10 cellular contexts compared by ENCODE assay signal in the genomic region with DNA sequence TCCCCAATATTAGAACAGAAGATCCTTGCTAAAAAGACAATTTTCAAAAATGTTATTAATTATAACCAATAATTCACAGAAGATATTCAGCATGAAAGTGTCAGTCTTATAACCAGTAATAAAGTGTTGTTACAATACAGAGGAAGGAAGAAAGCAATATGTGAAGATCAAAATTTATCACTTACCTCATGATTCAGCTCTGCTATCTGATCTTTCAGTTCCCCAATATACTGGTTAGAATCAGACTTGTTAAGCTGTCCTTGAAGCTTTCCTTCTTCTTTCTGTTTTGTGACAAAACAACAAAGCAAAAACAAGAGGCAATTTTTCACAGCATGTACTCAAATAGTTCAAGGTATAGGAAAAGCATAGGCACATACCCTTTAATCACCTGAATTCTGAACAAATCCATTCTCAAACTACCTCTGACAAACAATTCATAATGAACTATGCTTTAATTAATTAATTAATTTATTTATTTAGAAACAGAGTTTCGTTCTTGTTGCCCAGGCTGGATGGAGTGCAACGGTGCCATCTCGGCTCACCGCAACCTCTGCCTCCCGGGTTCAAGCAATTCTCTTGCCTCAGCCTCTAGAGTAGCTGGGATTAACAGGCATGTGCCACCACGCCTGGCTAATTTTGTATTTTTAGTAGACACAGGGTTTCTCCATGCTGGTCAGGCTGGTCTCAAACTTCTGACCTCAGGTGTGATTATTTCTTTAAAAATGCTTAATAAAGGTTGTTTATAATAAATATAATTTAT.
DNase-seq lines count a peak whose midpoint lies in the region; ATAC-seq and TF ChIP-seq lines count a peak whose summit lies in the region.
"Had no signal": no experiment of that assay in that cellular context is flagged by ENCODE, and none has a peak within 500 bp of the region (broad histone marks: within the 10 kb centered on the region; RNA-seq: fewer than 3 reads in every experiment).

No MANE protein-coding gene starts in this region.

- H3K4me3 Mint-ChIP-seq in activated CD4-positive, alpha-beta T cell treated with anti-CD3 and anti-CD28 coated beads, Interleukin-2, amount 10 ng/mL, durations not matched to agents 24 days and 14 days: peak overlapping the region; percentile 15
- H3K4me3 Mint-ChIP-seq in natural killer cell (no peak overlapping the region), MCF 10A (ENCODE audit: unreplicated experiment) (no peak overlapping the region)

- H3K36me3 Mint-ChIP-seq in activated CD4-positive, alpha-beta T cell treated with anti-CD3 and anti-CD28 coated beads, Interleukin-2, amount 10 ng/mL, durations not matched to agents 24 days and 14 days (ENCODE audit: low read depth): peaks cover 36% of the 10 kb centered on the region
- no peaks in the 10 kb centered on the region for H3K36me3 Mint-ChIP-seq in natural killer cell
- no peaks in the 10 kb centered on the region for H3K36me3 Mint-ChIP-seq in MCF 10A (ENCODE audit: insufficient read depth, unreplicated experiment)

- H3K27ac Mint-ChIP-seq in activated CD4-positive, alpha-beta T cell treated with anti-CD3 and anti-CD28 coated beads, Interleukin-2, amount 10 ng/mL, durations not matched to agents 24 days and 14 days: peak overlapping the region; percentile 56
- H3K27ac Mint-ChIP-seq in natural killer cell (peak overlapping the region; percentile 16 to 44), MCF 10A (ENCODE audit: low read depth, unreplicated experiment) (no peak overlapping the region)
- H3K27ac Mint-ChIP-seq: IgD-negative memory B cell had no signal

- no peaks in the 10 kb centered on the region for H3K27me3 Mint-ChIP-seq in activated CD4-positive, alpha-beta T cell treated with anti-CD3 and anti-CD28 coated beads, Interleukin-2, amount 10 ng/mL, durations not matched to agents 24 days and 14 days
- no peaks in the 10 kb centered on the region for H3K27me3 Mint-ChIP-seq in natural killer cell (ENCODE audit: low read depth in 2 of 2)
- no peaks in the 10 kb centered on the region for H3K27me3 Mint-ChIP-seq in MCF 10A (ENCODE audit: insufficient read depth, unreplicated experiment)
- H3K27me3 Mint-ChIP-seq: IgD-negative memory B cell had no signal

- BruUV-seq in MCF 10A (replicated peaks; lab: Mats Ljungman, UMichigan): no TSS peak

- intact Hi-C loops in activated CD4-positive, alpha-beta T cell treated with anti-CD3 and anti-CD28 coated beads, Interleukin-2, amount 10 ng/mL, durations not matched to agents 24 days and 14 days (cut with micrococcal nuclease): loop anchor here (2.0 kb wide), 1 partner anchor 21 kb away; no protein-coding TSS in a partner anchor
- intact Hi-C loops in natural killer cell (cut with micrococcal nuclease) (no loop called here), MCF 10A (cut with micrococcal nuclease) (no loop called here)

- TF ChIP-seq CTCF in natural killer cell (IDR thresholded peaks at IDR 0.05) (no peak), MCF 10A (IDR thresholded peaks at IDR 0.05; ENCODE audit: unreplicated experiment) (no peak)

- POLR2A ChIA-PET in MCF 10A (lab: Yijun Ruan, JAX): no interaction called here

- H3K9me3 Mint-ChIP-seq in activated CD4-positive, alpha-beta T cell treated with anti-CD3 and anti-CD28 coated beads, Interleukin-2, amount 10 ng/mL, durations not matched to agents 24 days and 14 days: peaks cover 5% of the 10 kb centered on the region
- H3K9me3 Mint-ChIP-seq in natural killer cell (no peaks in the 10 kb centered on the region), MCF 10A (ENCODE audit: unreplicated experiment) (no peaks in the 10 kb centered on the region)
- H3K9me3 Mint-ChIP-seq: IgD-negative memory B cell had no signal

- peaks cover 33% of the 10 kb centered on the region for H3K4me1 Mint-ChIP-seq in activated CD4-positive, alpha-beta T cell treated with anti-CD3 and anti-CD28 coated beads, Interleukin-2, amount 10 ng/mL, durations not matched to agents 24 days and 14 days
- H3K4me1 Mint-ChIP-seq in natural killer cell (peaks cover 0 to 6% of the 10 kb centered on the region in 2 donors), MCF 10A (ENCODE audit: insufficient read depth, unreplicated experiment) (no peaks in the 10 kb centered on the region)

- peak; percentile 44 for DNase-seq in activated CD4-positive, alpha-beta T cell treated with anti-CD3 and anti-CD28 coated beads, Interleukin-2, amount 10 ng/mL, durations not matched to agents 24 days and 14 days
- DNase-seq in activated CD4-positive, alpha-beta T cell treated with anti-CD3 and anti-CD28 coated beads for 1 hour: no peak
- DNase-seq in natural killer cell: no peak
- no peak for DNase-seq in MCF 10A (ENCODE audit: unreplicated experiment)
- DNase-seq in NCI-H2107 (lab: John Stamatoyannopoulos, UW): no peak
- DNase-seq in activated CD8-positive, alpha-beta memory T cell treated with anti-CD3 and anti-CD28 coated beads, Interleukin-2, amount 50 U/mL, for 4 hours: no peak
- DNase-seq: NK-92 treated with Interleukin-12 subunit alpha and Interleukin-12 subunit beta, amount 100 ng/mL, for 24 hours had no signal

- CTCF ChIA-PET in MCF 10A (lab: Yijun Ruan, JAX): interaction anchor here (0.5 to 0.6 kb wide), 3 partner anchors 15 to 1027 kb away, joined by 3 read pairs; no protein-coding TSS in a partner anchor

- ATAC-seq in GM21723 (IDR thresholded peaks at IDR 0.05; ENCODE audit: unreplicated experiment) (peak; percentile 96), HG03457 (IDR thresholded peaks at IDR 0.05; ENCODE audit: unreplicated experiment) (peak; percentile 98), natural killer cell (peak; percentile 59 to 76 (median 64))
